In genomic region chr4:24583451-24584174, GRCh38 we compare ENCODE assay signal across 8 cellular contexts. TPM values are rescaled to one million over a fixed set of nuclear protein-coding genes. Genes with fewer than 3 reads are reported as not detected.
DNase-seq lines count a peak whose midpoint lies in the region; ATAC-seq and TF ChIP-seq lines count a peak whose summit lies in the region.

No MANE protein-coding gene starts in this region.

- peaks cover 19% of the 10 kb centered on the region for H3K36me3 Mint-ChIP-seq in natural killer cell treated with Interleukin-12 subunit alpha and Interleukin-12 subunit beta and Interleukin-15 and Interleukin-18, amount 100 ng/mL, for 72 hours

- H3K4me3 Mint-ChIP-seq in natural killer cell treated with Interleukin-12 subunit alpha and Interleukin-12 subunit beta and Interleukin-15 and Interleukin-18, amount 100 ng/mL, for 72 hours = peak overlapping the region; percentile 95

- TF ChIP-seq POLR2A in Peyer's patch (IDR thresholded peaks at IDR 0.05) = no peak

- peak; percentile 22 for ATAC-seq in GM21786 (IDR thresholded peaks at IDR 0.05; ENCODE audit: unreplicated experiment)
- ATAC-seq in natural killer cell treated with Interleukin-12 subunit alpha and Interleukin-12 subunit beta and Interleukin-15 and Interleukin-18, amount 100 ng/mL, for 72 hours = peak; percentile 11 to 50

- H3K9me3 Mint-ChIP-seq in natural killer cell treated with Interleukin-12 subunit alpha and Interleukin-12 subunit beta and Interleukin-15 and Interleukin-18, amount 100 ng/mL, for 72 hours = no peaks in the 10 kb centered on the region

- H3K36me3 ChIP-seq in Peyer's patch = no peaks in the 10 kb centered on the region
- H3K36me3 ChIP-seq in subcutaneous abdominal adipose tissue (ENCODE audit: control insufficient read depth in 5 of 5, insufficient read depth in 5 of 5, low read length in 5 of 5) = peaks cover 0 to 2% (median 0%) of the 10 kb centered on the region in 5 donors

- H3K9me3 ChIP-seq in Peyer's patch (no peaks in the 10 kb centered on the region), subcutaneous abdominal adipose tissue (ENCODE audit: control insufficient read depth in 5 of 5, low read length in 5 of 5) (no peaks in the 10 kb centered on the region)

- in situ Hi-C loops in KBM-7 (cut with MboI; ENCODE audit: low pct_unique_long_range_greater_than_20kb, low sequenced_read_pairs) = no loop called here

- H3K27me3 ChIP-seq in Peyer's patch (no peaks in the 10 kb centered on the region), subcutaneous abdominal adipose tissue (ENCODE audit: control insufficient read depth in 5 of 5, insufficient read depth in 4 of 5, low read length in 5 of 5) (no peaks in the 10 kb centered on the region)

- H3K4me3 ChIP-seq in Peyer's patch (peak overlapping the region; percentile 83 to 99 (median 92)), subcutaneous abdominal adipose tissue (ENCODE audit: low read depth in 1 of 5, low read length in 5 of 5) (peak overlapping the region; percentile 91 to 99 (median 96))

- TF ChIP-seq CTCF in Peyer's patch (IDR thresholded peaks at IDR 0.05) = no peak

- DNase-seq in DMS 273 treated with DMSO at 0.1 percent for 48 hours (lab: John Stamatoyannopoulos, UW) (peak; percentile 20), KBM-7 (peak; percentile 70), Peyer's patch (peak; percentile 58 to 71 (median 68)), activated T-helper 1 cell treated with Interleukin-2 at 50 U/mL for 16 hours (ENCODE audit: low read depth) (peak; percentile 2), fibroblast of peridontal ligament (ENCODE audit: extremely low read depth) (peak; percentile 49)
- DNase-seq in natural killer cell treated with Interleukin-12 subunit alpha and Interleukin-12 subunit beta and Interleukin-15 and Interleukin-18, amount 100 ng/mL, for 72 hours (ENCODE audit: low spot score) = peak; percentile 76

- H3K27ac Mint-ChIP-seq in natural killer cell treated with Interleukin-12 subunit alpha and Interleukin-12 subunit beta and Interleukin-15 and Interleukin-18, amount 100 ng/mL, for 72 hours = peak overlapping the region; percentile 93 to 96

- H3K27ac ChIP-seq in Peyer's patch (peak overlapping the region; percentile 92 to 97 (median 95)), subcutaneous abdominal adipose tissue (ENCODE audit: low read depth, low read length) (peak overlapping the region; percentile 99)

- H3K27me3 Mint-ChIP-seq in natural killer cell treated with Interleukin-12 subunit alpha and Interleukin-12 subunit beta and Interleukin-15 and Interleukin-18, amount 100 ng/mL, for 72 hours = no peaks in the 10 kb centered on the region

- peaks cover 30 to 39% of the 10 kb centered on the region in 2 donors for H3K4me1 Mint-ChIP-seq in natural killer cell treated with Interleukin-12 subunit alpha and Interleukin-12 subunit beta and Interleukin-15 and Interleukin-18, amount 100 ng/mL, for 72 hours (ENCODE audit: low read depth in 2 of 2)

- H3K4me1 ChIP-seq in Peyer's patch = peaks cover 0 to 26% (median 2%) of the 10 kb centered on the region in 4 donors
- peaks cover 2 to 26% (median 25%) of the 10 kb centered on the region in 5 donors for H3K4me1 ChIP-seq in subcutaneous abdominal adipose tissue (ENCODE audit: control insufficient read depth in 5 of 5, insufficient read depth in 5 of 5, low read length in 5 of 5)

- peak overlapping the region; percentile 16 to 100 (median 100) for H3K9ac ChIP-seq in subcutaneous abdominal adipose tissue (ENCODE audit: low read length in 5 of 5)

RNA-seq across cellular contexts. Expression of gene DHX15, which starts 0.7 kb away (rescaled TPM):
- 100 to 1,000 TPM; 125 to 314 (median 146) TPM for total RNA-seq in Peyer's patch
- total RNA-seq in natural killer cell treated with Interleukin-12 subunit alpha and Interleukin-12 subunit beta and Interleukin-15 and Interleukin-18, amount 100 ng/mL, for 72 hours = 100 to 1,000 TPM; 190 to 251 TPM

Comparison
In these comparisons a context has a peak if more than half of its experiments do, and no peak if none do; other contexts are left out.
1. Peak in every context shown above with its lines: DNase-seq, ATAC-seq, H3K4me3 ChIP-seq and H3K27ac ChIP-seq.
2. DNase-seq: peak in every context shown above with its lines; median percentile 76 in natural killer cell treated with Interleukin-12 subunit alpha and Interleukin-12 subunit beta and Interleukin-15 and Interleukin-18, amount 100 ng/mL, for 72 hours; 70 in KBM-7; 68 in Peyer's patch; 49 in fibroblast of peridontal ligament; 20 in DMS 273 treated with DMSO at 0.1 percent for 48 hours; 2 in activated T-helper 1 cell treated with Interleukin-2 at 50 U/mL for 16 hours.